Comparison of ENCODE assay signal across 9 cellular contexts in genomic region chr3:11548721-11549131, GRCh38.
A peak's percentile ranks its signal among the peaks of the same experiment; 100 is the strongest.
DNase-seq lines count a peak whose midpoint lies in the region; ATAC-seq and TF ChIP-seq lines count a peak whose summit lies in the region.
"Had no signal": no experiment of that assay in that cellular context is flagged by ENCODE, and none has a peak within 500 bp of the region (broad histone marks: within the 10 kb centered on the region; RNA-seq: fewer than 3 reads in every experiment).

No MANE protein-coding gene starts in this region.

- H3K27me3 ChIP-seq in BE2C: no peaks in the 10 kb centered on the region

- peak; percentile 2 for ATAC-seq in sciatic nerve
- ATAC-seq: GM12878 had no signal

- H3K9me3 ChIP-seq in BE2C: no peaks in the 10 kb centered on the region

- intact Hi-C loops in sciatic nerve (cut with DNase I): no loop called here

- no peaks in the 10 kb centered on the region; the same call in 1 of the 2 replicates for H3K4me1 ChIP-seq in BE2C

- H3K4me3 ChIP-seq in BE2C (ENCODE audit: low read depth, low read length): no peak overlapping the region
- H3K4me3 ChIP-seq: GM12878 had no signal

- no peaks in the 10 kb centered on the region for H3K36me3 ChIP-seq in BE2C

- H3K27ac ChIP-seq in epithelial cell of prostate: peak overlapping the region; percentile 30

- DNase-seq in GM04503 (ENCODE audit: low read depth): peak; percentile 36
- DNase-seq in NCI-H345 treated with DMSO at 0.1 percent for 48 hours (lab: John Stamatoyannopoulos, UW; ENCODE audit: unreplicated experiment): peak; percentile 49
- no peak for DNase-seq in epithelial cell of prostate (ENCODE audit: low read depth, low spot score)
- DNase-seq in sciatic nerve (ENCODE audit: low spot score): peak; percentile 57
- no peak for DNase-seq in activated CD4-positive, CD25-positive, alpha-beta regulatory T cell treated with anti-CD3 and anti-CD28 coated beads, Interleukin-2, amount 50 U/mL, for 72 hours
- no peak for DNase-seq in activated CD8-positive, alpha-beta memory T cell treated with anti-CD3 and anti-CD28 coated beads, Interleukin-2, amount 50 U/mL, for 48 hours
- no peak for DNase-seq in BE2C
- no peak for DNase-seq in inferior parietal cortex (ENCODE audit: extremely low spot score)

- TF ChIP-seq CTCF in BE2C (IDR thresholded peaks at IDR 0.05; ENCODE audit: low read depth, low read length): no peak

Comparison
In these comparisons a context has a peak if more than half of its experiments do, and no peak if none do; other contexts are left out.
1. DNase-seq: peak in GM04503 (single experiment), NCI-H345 treated with DMSO at 0.1 percent for 48 hours (single experiment) and sciatic nerve (single experiment); none in epithelial cell of prostate (single experiment), activated CD4-positive, CD25-positive, alpha-beta regulatory T cell treated with anti-CD3 and anti-CD28 coated beads, Interleukin-2, amount 50 U/mL, for 72 hours (single experiment), activated CD8-positive, alpha-beta memory T cell treated with anti-CD3 and anti-CD28 coated beads, Interleukin-2, amount 50 U/mL, for 48 hours (single experiment), BE2C (single experiment) and inferior parietal cortex (single experiment).